Comparison of ENCODE assay signal across 11 cellular contexts in genomic region chr10:103277713-103278299, GRCh38. TPM values are rescaled to one million over a fixed set of nuclear protein-coding genes. Genes with fewer than 3 reads are reported as not detected.
DNase-seq lines count a peak whose midpoint lies in the region; FAIRE-seq and TF ChIP-seq lines count a peak whose summit lies in the region.
"Had no signal": no experiment of that assay in that cellular context is flagged by ENCODE, and none has a peak within 500 bp of the region (broad histone marks: within the 10 kb centered on the region; RNA-seq: fewer than 3 reads in every experiment).

No MANE protein-coding gene starts in this region.

- no peaks in the 10 kb centered on the region for H3K4me1 ChIP-seq in MM.1S (ENCODE audit: low read length)
- H3K4me1 ChIP-seq in sigmoid colon, result peaks cover 0 to 25% (median 16%) of the 10 kb centered on the region in 4 donors

- intact Hi-C loops in sigmoid colon (cut with DNase I), result no loop called here

- 8 to 21% methylated on average over 68 of the region's 68 CpGs for WGBS in sigmoid colon, 2 donors

- no peak overlapping the region for H3K9ac ChIP-seq in MM.1S (ENCODE audit: low read length)

- H3K27me3 ChIP-seq in MM.1S (replicated peaks; ENCODE audit: insufficient read depth, low read length) (no peaks in the 10 kb centered on the region; the same call in 1 of the 2 replicates), sigmoid colon (peaks cover 22 to 80% (median 55%) of the 10 kb centered on the region in 3 donors)

- FAIRE-seq in urothelium cell line (lab: Jason Lieb, UNC), result no peak
- FAIRE-seq: GM18507 had no signal

- no peaks in the 10 kb centered on the region for H3F3A ChIP-seq in MM.1S (ENCODE audit: insufficient read depth, low read length)

- H3K27ac ChIP-seq in MM.1S (ENCODE audit: low read length) (no peak overlapping the region), skin epidermis (no peak overlapping the region), sigmoid colon (no peak overlapping the region)
- H3K27ac ChIP-seq: upper lobe of left lung had no signal

- H3K9me3 ChIP-seq in MM.1S (replicated peaks; ENCODE audit: insufficient read depth, low read length) (no peaks in the 10 kb centered on the region), sigmoid colon (no peaks in the 10 kb centered on the region)
- H3K9me3 ChIP-seq: upper lobe of left lung had no signal

- peak overlapping the region; percentile 68; the same call in 1 of the 2 replicates for H3K4me2 ChIP-seq in MM.1S (ENCODE audit: low read depth, low read length)

- no peaks in the 10 kb centered on the region for H4K20me1 ChIP-seq in MM.1S (ENCODE audit: insufficient read depth, low read length)

- TF ChIP-seq EP300 in sigmoid colon (IDR thresholded peaks at IDR 0.05), result no peak

- H3K4me3 ChIP-seq in MM.1S (ENCODE audit: low read length) (no peak overlapping the region), fibroblast of the aortic adventitia (ENCODE audit: low read depth, low read length) (peak overlapping the region; percentile 44), skin epidermis (peak overlapping the region in 6 of 7 experiments; percentile 8 to 34 (median 21)), sigmoid colon (peak overlapping the region in 2 of 4 donors; percentile 25 to 32)

- H3K79me2 ChIP-seq in MM.1S (ENCODE audit: low read length), result no peaks in the 10 kb centered on the region

- DNase-seq in NCI-H748 (lab: John Stamatoyannopoulos, UW; ENCODE audit: unreplicated experiment) (peak; percentile 50), NCI-H748 treated with DMSO at 0.1 percent for 48 hours (lab: John Stamatoyannopoulos, UW) (no peak), MM.1S (no peak), fibroblast of the aortic adventitia (ENCODE audit: low read depth) (no peak), urothelium cell line (ENCODE audit: low spot score) (no peak), sigmoid colon (no peak)
- DNase-seq in NK-92 treated with Interleukin-12 subunit alpha and Interleukin-12 subunit beta, amount 100 ng/mL, for 24 hours (lab: John Stamatoyannopoulos, UW), result no peak

- no peak for TF ChIP-seq CTCF in MM.1S (IDR thresholded peaks at IDR 0.05; ENCODE audit: low read length)
- no peak for TF ChIP-seq CTCF in fibroblast of the aortic adventitia (IDR thresholded peaks at IDR 0.05; ENCODE audit: insufficient read depth, low read length)
- TF ChIP-seq CTCF in sigmoid colon (IDR thresholded peaks at IDR 0.05), result no peak

- TF ChIP-seq POLR2A in sigmoid colon (IDR thresholded peaks at IDR 0.05), result no peak

- H3K9me2 ChIP-seq in MM.1S (replicated peaks; ENCODE audit: insufficient read depth, low read length), result no peaks in the 10 kb centered on the region

- H3K36me3 ChIP-seq in MM.1S (replicated peaks; ENCODE audit: insufficient read depth, low read length) (no peaks in the 10 kb centered on the region), sigmoid colon (no peaks in the 10 kb centered on the region)
- H3K36me3 ChIP-seq: upper lobe of left lung had no signal

- H2AFZ ChIP-seq in MM.1S (ENCODE audit: low read length), result no peak overlapping the region

RNA-seq across cellular contexts. Expression of gene INA, which starts 0.9 kb away (rescaled TPM):
- total RNA-seq in fibroblast of the aortic adventitia (ENCODE audit: low replicate concordance) (0.33 and 0.90 TPM in 2 replicates), sigmoid colon (10 to 100 TPM in 2 of 4 donors, 1 to 10 TPM in 2; 3.9 to 11.8 (median 7.8) TPM)
- 1 to 10 TPM in 1 of 3 donors, not detected in 2; 2.0 TPM for polyA plus RNA-seq in sigmoid colon

RNA-seq across cellular contexts. Expression of gene RPEL1, which starts 32.1 kb away (rescaled TPM):
- total RNA-seq in fibroblast of the aortic adventitia (ENCODE audit: low replicate concordance) (under 0.01 and 0.82 TPM in 2 replicates), sigmoid colon (not detected)
- polyA plus RNA-seq in sigmoid colon, result under 1 TPM in 1 of 3 donors, not detected in 2; 0.03 TPM
- total RNA-seq: activated naive CD4-positive, alpha-beta T cell treated with anti-CD3 and anti-CD28 coated beads, Interleukin-2, amount 50 U/mL, for 72 hours; upper lobe of left lung had no signal
